ENCODE assay signal across 8 cellular contexts in genomic region chr7:105268056-105268455, GRCh38.
A peak's percentile ranks its signal among the peaks of the same experiment; 100 is the strongest.
DNase-seq lines count a peak whose midpoint lies in the region; TF ChIP-seq lines count a peak whose summit lies in the region.

No MANE protein-coding gene starts in this region.

- H3K36me3 ChIP-seq in OCI-LY7 (ENCODE audit: insufficient read depth, low read length) (no peaks in the 10 kb centered on the region), neutrophil (no peaks in the 10 kb centered on the region)

- TF ChIP-seq CTCF in OCI-LY7 (conservative IDR thresholded peaks at IDR 0.05; ENCODE audit: low read length) (no peak), dorsolateral prefrontal cortex (IDR thresholded peaks at IDR 0.05 in 54 of 56, conservative IDR thresholded peaks at IDR 0.05 in 2 of 56; ENCODE audit: low read depth in 1 of 56, partially characterized antibody in 56 of 56) (peak in 15 of 56 donors; percentile 0 to 34 (median 19)), neutrophil (IDR thresholded peaks at IDR 0.05) (no peak)

- no TSS peak for BruUV-seq in OCI-LY7 (replicated peaks; lab: Mats Ljungman, UMichigan)

- H3K9me3 Mint-ChIP-seq in activated naive CD4-positive, alpha-beta T cell treated with anti-CD3 and anti-CD28 coated beads, Interleukin-2, amount 10 ng/mL, durations not matched to agents 7 days and 5 days = no peaks in the 10 kb centered on the region

- H3K36me3 Mint-ChIP-seq in activated naive CD4-positive, alpha-beta T cell treated with anti-CD3 and anti-CD28 coated beads, Interleukin-2, amount 10 ng/mL, durations not matched to agents 7 days and 5 days = peaks cover 4% of the 10 kb centered on the region

- peaks cover 22% of the 10 kb centered on the region; the same call in 1 of the 2 replicates for H3K79me2 ChIP-seq in OCI-LY7 (ENCODE audit: insufficient read depth, low read depth, low read length)

- H3K4me1 ChIP-seq in OCI-LY7 (ENCODE audit: insufficient read depth, low read length, poor library complexity, severe bottlenecking) (peaks cover 20% of the 10 kb centered on the region), neutrophil (ENCODE audit: control insufficient read depth in 1 of 2, insufficient read depth in 1 of 2, low read depth in 1 of 2, low read length in 1 of 2) (peaks cover 25 to 32% of the 10 kb centered on the region in 2 experiments)

- no peaks in the 10 kb centered on the region for H3K9me2 ChIP-seq in OCI-LY7 (ENCODE audit: insufficient read depth, low read length)

- peak overlapping the region; percentile 77 for H3K27ac Mint-ChIP-seq in activated naive CD4-positive, alpha-beta T cell treated with anti-CD3 and anti-CD28 coated beads, Interleukin-2, amount 10 ng/mL, durations not matched to agents 7 days and 5 days

- H3K4me3 Mint-ChIP-seq in activated naive CD4-positive, alpha-beta T cell treated with anti-CD3 and anti-CD28 coated beads, Interleukin-2, amount 10 ng/mL, durations not matched to agents 7 days and 5 days = peak overlapping the region; percentile 81

- H4K20me1 ChIP-seq in OCI-LY7 (ENCODE audit: insufficient read depth, low read length) = no peaks in the 10 kb centered on the region; the same call in 1 of the 2 replicates

- H2AFZ ChIP-seq in OCI-LY7 (ENCODE audit: low read length) = peak overlapping the region; percentile 80; the same call in 1 of the 2 replicates

- intact Hi-C loops in OCI-LY7 (cut with micrococcal nuclease; ENCODE audit: unreplicated experiment) (no loop called here), dorsolateral prefrontal cortex (cut with DNase I) (loop anchor here (2.0 to 10.0 kb wide), 7 partner anchors 34 to 253 kb away; partner anchors contain the start of genes KMT2E (in 1 of the 2) and SRPK2 (in 1 of the 2))

- peak overlapping the region; percentile 60 for H3K4me3 ChIP-seq in OCI-LY7 (ENCODE audit: low read depth, low read length, poor library complexity, severe bottlenecking)
- H3K4me3 ChIP-seq in dorsolateral prefrontal cortex = peak overlapping the region; percentile 46 to 86 (median 72)
- H3K4me3 ChIP-seq in neutrophil (ENCODE audit: low read depth in 1 of 2, low read length in 1 of 2) = peak overlapping the region in 1 of 2 experiments; percentile 19

- H3K9me3 ChIP-seq in OCI-LY7 (ENCODE audit: low read length) (no peaks in the 10 kb centered on the region), neutrophil (no peaks in the 10 kb centered on the region)

- H3K27me3 ChIP-seq in dorsolateral prefrontal cortex (no peaks in the 10 kb centered on the region), neutrophil (no peaks in the 10 kb centered on the region)

- H3K27me3 Mint-ChIP-seq in activated naive CD4-positive, alpha-beta T cell treated with anti-CD3 and anti-CD28 coated beads, Interleukin-2, amount 10 ng/mL, durations not matched to agents 7 days and 5 days = no peaks in the 10 kb centered on the region

- H3K27ac ChIP-seq in OCI-LY7 (ENCODE audit: low read depth, low read length, poor library complexity, severe bottlenecking) (no peak overlapping the region), dorsolateral prefrontal cortex (peak overlapping the region in 58 of 59 donors; percentile 3 to 95 (median 88)), neutrophil (peak overlapping the region; percentile 76)

- no peak for DNase-seq in activated naive CD4-positive, alpha-beta T cell treated with anti-CD3 and anti-CD28 coated beads, Interleukin-2, amount 10 ng/mL, durations not matched to agents 7 days and 5 days
- no peak for DNase-seq in activated naive CD4-positive, alpha-beta T cell (lab: John Stamatoyannopoulos, UW)
- DNase-seq in OCI-LY7 (ENCODE audit: low spot score) (no peak), dorsolateral prefrontal cortex (no peak), inferior parietal cortex (ENCODE audit: extremely low spot score) (no peak), DMS153 (lab: John Stamatoyannopoulos, UW) (no peak)
- DNase-seq in stimulated activated CD8-positive, alpha-beta memory T cell treated with anti-CD3 and anti-CD28 coated beads, Interleukin-4, amount 100 ng/mL, for 48 hours = no peak

- POLR2A ChIA-PET in OCI-LY7 (lab: Charles Lee) = interaction anchor here (0.5 to 2.4 kb wide), 5 partner anchors 22 to 72 kb away, joined by 3 to 5 read pairs (median 3); no protein-coding TSS in a partner anchor

- peak overlapping the region; percentile 85 for H3K4me2 ChIP-seq in OCI-LY7 (ENCODE audit: low read length)

- CTCF ChIA-PET in activated naive CD4-positive, alpha-beta T cell treated with anti-CD3 and anti-CD28 coated beads, Interleukin-2, amount 10 ng/mL, durations not matched to agents 7 days and 5 days (lab: Charles Lee) = interaction anchor here (1.7 kb wide), 1 partner anchor 30 kb away, joined by 4 read pairs; no protein-coding TSS in a partner anchor
- CTCF ChIA-PET in OCI-LY7 (lab: Charles Lee; ENCODE audit: unreplicated experiment) = interaction anchor here (0.7 kb wide), 1 partner anchor 109 kb away, joined by 3 read pairs; no protein-coding TSS in a partner anchor

- H3K4me1 Mint-ChIP-seq in activated naive CD4-positive, alpha-beta T cell treated with anti-CD3 and anti-CD28 coated beads, Interleukin-2, amount 10 ng/mL, durations not matched to agents 7 days and 5 days = peaks cover 25% of the 10 kb centered on the region
